Comparison of ENCODE assay signal across 1 cellular context in genomic region chr2:38653715-38654494, GRCh38.
TF ChIP-seq lines count a peak whose summit lies in the region.

No MANE protein-coding gene starts in this region.

TF ChIP-seq in GM12878, 131 proteins besides CTCF, POLR2A, EP300 and RAD21 (continued from another document):
- TF ChIP-seq E2F8 (IDR thresholded peaks at IDR 0.05; ENCODE audit: low read depth, partially characterized antibody) = no peak
- no peak for TF ChIP-seq ZZZ3 (IDR thresholded peaks at IDR 0.05; ENCODE audit: control insufficient read depth, insufficient read length, low read depth)
- no peak for TF ChIP-seq POLR2AphosphoS5 (IDR thresholded peaks at IDR 0.05; ENCODE audit: low read length)
